ENCODE assay signal across 19 cellular contexts in the genomic region with DNA sequence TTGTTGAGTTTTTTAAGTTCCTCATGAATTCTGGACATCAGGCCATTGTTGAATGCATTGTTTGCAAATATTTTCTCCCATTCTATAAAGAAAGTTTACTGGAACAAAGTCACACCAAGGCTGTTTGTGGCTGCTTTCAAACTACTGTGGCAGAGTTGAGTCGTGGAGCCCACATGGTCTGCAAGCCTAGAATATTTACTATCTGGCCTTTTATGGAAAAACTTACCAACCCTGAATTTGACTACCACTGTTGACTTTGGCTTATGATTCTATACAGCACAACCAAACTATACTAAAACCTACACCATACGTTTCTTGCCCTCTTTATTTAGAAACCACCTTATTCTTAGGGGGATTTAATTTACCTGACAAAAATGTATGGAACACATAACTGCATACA.
A peak's percentile ranks its signal among the peaks of the same experiment; 100 is the strongest.
DNase-seq lines count a peak whose midpoint lies in the region; ATAC-seq and TF ChIP-seq lines count a peak whose summit lies in the region.
"Had no signal": no experiment of that assay in that cellular context is flagged by ENCODE, and none has a peak within 500 bp of the region (broad histone marks: within the 10 kb centered on the region; RNA-seq: fewer than 3 reads in every experiment).

No MANE protein-coding gene starts in this region.

- H3K27ac Mint-ChIP-seq in HFFc6, result peak overlapping the region; percentile 3; the same call in 1 of the 2 replicates
- no peak overlapping the region for H3K27ac Mint-ChIP-seq in glutamatergic neuron (ENCODE audit: unreplicated experiment)
- H3K27ac Mint-ChIP-seq in activated CD4-positive, alpha-beta T cell treated with anti-CD3 and anti-CD28 coated beads for 36 hours, result no peak overlapping the region
- no peak overlapping the region for H3K27ac Mint-ChIP-seq in activated T-helper 2 cell treated with anti-CD3 and anti-CD28 coated beads, Interferon-gamma antibody, Interleukin-2, Interleukin-4, amounts not matched to agents 10 μg/mL and 5 μg/mL and 100 μg/mL, durations not matched to agents 14 hours and 24 hours and 36 hours
- H3K27ac Mint-ChIP-seq: CD4-positive, CD25-positive, alpha-beta regulatory T cell had no signal

- intact Hi-C loops in tibial artery (cut with DNase I; ENCODE audit: low total_unique reads), result no loop called here
- intact Hi-C loops in activated CD4-positive, alpha-beta T cell treated with anti-CD3 and anti-CD28 coated beads for 36 hours (cut with DNase I, micrococcal nuclease), result loop anchor here in 1 of 2 experiments (10.0 kb wide), 1 partner anchor 224 kb away; no protein-coding TSS in a partner anchor
- intact Hi-C loops in activated T-helper 2 cell treated with anti-CD3 and anti-CD28 coated beads, Interferon-gamma antibody, Interleukin-2, Interleukin-4, amounts not matched to agents 10 μg/mL and 5 μg/mL and 100 μg/mL, durations not matched to agents 14 hours and 24 hours and 36 hours (cut with micrococcal nuclease), result no loop called here

- peaks cover 0 to 13% (median 2%) of the 10 kb centered on the region in 3 donors for H3K36me3 ChIP-seq in tibial artery

- TF ChIP-seq CTCF in HFFc6 (IDR thresholded peaks at IDR 0.05) (no peak), tibial artery (IDR thresholded peaks at IDR 0.05) (no peak), glutamatergic neuron (IDR thresholded peaks at IDR 0.05; ENCODE audit: partially characterized antibody, unreplicated experiment) (no peak)

- H3K4me1 ChIP-seq in tibial artery, result peaks cover 0 to 31% (median 29%) of the 10 kb centered on the region in 4 donors

- H3K9me3 Mint-ChIP-seq in HFFc6 (no peaks in the 10 kb centered on the region), glutamatergic neuron (ENCODE audit: unreplicated experiment) (peaks cover 9% of the 10 kb centered on the region)
- no peaks in the 10 kb centered on the region for H3K9me3 Mint-ChIP-seq in activated CD4-positive, alpha-beta T cell treated with anti-CD3 and anti-CD28 coated beads for 36 hours (ENCODE audit: low read depth)
- no peaks in the 10 kb centered on the region for H3K9me3 Mint-ChIP-seq in activated T-helper 2 cell treated with anti-CD3 and anti-CD28 coated beads, Interferon-gamma antibody, Interleukin-2, Interleukin-4, amounts not matched to agents 10 μg/mL and 5 μg/mL and 100 μg/mL, durations not matched to agents 14 hours and 24 hours and 36 hours

- no peak for ATAC-seq in activated CD4-positive, alpha-beta T cell treated with anti-CD3 and anti-CD28 coated beads for 36 hours
- ATAC-seq: GM12878, HepG2 had no signal

- H3K4me3 Mint-ChIP-seq in HFFc6 (no peak overlapping the region), glutamatergic neuron (ENCODE audit: unreplicated experiment) (no peak overlapping the region)
- H3K4me3 Mint-ChIP-seq in activated CD4-positive, alpha-beta T cell treated with anti-CD3 and anti-CD28 coated beads for 36 hours, result no peak overlapping the region
- H3K4me3 Mint-ChIP-seq in activated T-helper 2 cell treated with anti-CD3 and anti-CD28 coated beads, Interferon-gamma antibody, Interleukin-2, Interleukin-4, amounts not matched to agents 10 μg/mL and 5 μg/mL and 100 μg/mL, durations not matched to agents 14 hours and 24 hours and 36 hours (ENCODE audit: low read depth), result no peak overlapping the region
- H3K4me3 Mint-ChIP-seq: CD4-positive, CD25-positive, alpha-beta regulatory T cell had no signal

- CTCF ChIA-PET in activated CD4-positive, alpha-beta T cell treated with anti-CD3 and anti-CD28 coated beads for 36 hours (lab: Charles Lee), result no interaction called here

- no peak overlapping the region for H3K4me3 ChIP-seq in tibial artery
- H3K4me3 ChIP-seq: GM12878 had no signal

- DNase-seq in HFFc6, result no peak
- peak; percentile 67 for DNase-seq in NCI-H526 treated with DMSO at 0.1 percent for 48 hours (lab: John Stamatoyannopoulos, UW)
- peak; percentile 43 for DNase-seq in fibroblast of peridontal ligament (ENCODE audit: extremely low read depth)
- DNase-seq in tibial artery, result no peak
- no peak for DNase-seq in glutamatergic neuron
- no peak for DNase-seq in activated CD4-positive, alpha-beta T cell treated with anti-CD3 and anti-CD28 coated beads for 36 hours
- DNase-seq in activated T-helper 2 cell treated with anti-CD3 and anti-CD28 coated beads, Interferon-gamma antibody, Interleukin-2, Interleukin-4, amounts not matched to agents 10 μg/mL and 5 μg/mL and 100 μg/mL, durations not matched to agents 14 hours and 24 hours and 36 hours (ENCODE audit: low spot score), result no peak
- DNase-seq: CD4-positive, CD25-positive, alpha-beta regulatory T cell; COR-L47; DMS79 treated with DMSO at 0.1 percent for 48 hours; KBM-7; NCI-H1105; NCI-H146; NCI-H2029 treated with DMSO at 0.1 percent for 48 hours; NCI-H226; NCI-H524 had no signal

- POLR2A ChIA-PET in activated CD4-positive, alpha-beta T cell treated with anti-CD3 and anti-CD28 coated beads for 36 hours (lab: Charles Lee), result no interaction called here

- peaks cover 36% of the 10 kb centered on the region for H3K36me3 Mint-ChIP-seq in HFFc6 (ENCODE audit: low read depth)
- no peaks in the 10 kb centered on the region for H3K36me3 Mint-ChIP-seq in glutamatergic neuron (ENCODE audit: unreplicated experiment)
- no peaks in the 10 kb centered on the region for H3K36me3 Mint-ChIP-seq in activated CD4-positive, alpha-beta T cell treated with anti-CD3 and anti-CD28 coated beads for 36 hours (ENCODE audit: low read depth)
- no peaks in the 10 kb centered on the region for H3K36me3 Mint-ChIP-seq in activated T-helper 2 cell treated with anti-CD3 and anti-CD28 coated beads, Interferon-gamma antibody, Interleukin-2, Interleukin-4, amounts not matched to agents 10 μg/mL and 5 μg/mL and 100 μg/mL, durations not matched to agents 14 hours and 24 hours and 36 hours (ENCODE audit: low read depth)
- H3K36me3 Mint-ChIP-seq: CD4-positive, CD25-positive, alpha-beta regulatory T cell had no signal

- peaks cover under 1% of the 10 kb centered on the region for H3K27me3 Mint-ChIP-seq in HFFc6 (ENCODE audit: insufficient read depth)
- H3K27me3 Mint-ChIP-seq in glutamatergic neuron (ENCODE audit: unreplicated experiment), result peaks cover 7% of the 10 kb centered on the region
- peaks cover 6% of the 10 kb centered on the region for H3K27me3 Mint-ChIP-seq in activated CD4-positive, alpha-beta T cell treated with anti-CD3 and anti-CD28 coated beads for 36 hours
- H3K27me3 Mint-ChIP-seq in activated T-helper 2 cell treated with anti-CD3 and anti-CD28 coated beads, Interferon-gamma antibody, Interleukin-2, Interleukin-4, amounts not matched to agents 10 μg/mL and 5 μg/mL and 100 μg/mL, durations not matched to agents 14 hours and 24 hours and 36 hours (ENCODE audit: low read depth), result no peaks in the 10 kb centered on the region
- H3K27me3 Mint-ChIP-seq: CD4-positive, CD25-positive, alpha-beta regulatory T cell had no signal

- H3K27ac ChIP-seq in tibial artery, result peak overlapping the region; percentile 41 to 45
- H3K27ac ChIP-seq: HL-60 had no signal

- H3K4me1 Mint-ChIP-seq in HFFc6 (ENCODE audit: low read depth) (peaks cover 69% of the 10 kb centered on the region), glutamatergic neuron (ENCODE audit: low read depth, unreplicated experiment) (peaks cover 23% of the 10 kb centered on the region)
- H3K4me1 Mint-ChIP-seq in activated CD4-positive, alpha-beta T cell treated with anti-CD3 and anti-CD28 coated beads for 36 hours, result no peaks in the 10 kb centered on the region
- no peaks in the 10 kb centered on the region for H3K4me1 Mint-ChIP-seq in activated T-helper 2 cell treated with anti-CD3 and anti-CD28 coated beads, Interferon-gamma antibody, Interleukin-2, Interleukin-4, amounts not matched to agents 10 μg/mL and 5 μg/mL and 100 μg/mL, durations not matched to agents 14 hours and 24 hours and 36 hours (ENCODE audit: low read depth)
- H3K4me1 Mint-ChIP-seq: CD4-positive, CD25-positive, alpha-beta regulatory T cell had no signal

- no peaks in the 10 kb centered on the region for H3K27me3 ChIP-seq in tibial artery

- H3K9me3 ChIP-seq in tibial artery, result no peaks in the 10 kb centered on the region

Comparison
In these comparisons a context has a peak if more than half of its experiments do, and no peak if none do; other contexts are left out.
1. DNase-seq: peak in NCI-H526 treated with DMSO at 0.1 percent for 48 hours (single experiment) and fibroblast of peridontal ligament (single experiment); none in HFFc6 (single experiment), tibial artery (0 of 2), glutamatergic neuron (single experiment), activated CD4-positive, alpha-beta T cell treated with anti-CD3 and anti-CD28 coated beads for 36 hours (single experiment) and activated T-helper 2 cell treated with anti-CD3 and anti-CD28 coated beads, Interferon-gamma antibody, Interleukin-2, Interleukin-4, amounts not matched to agents 10 μg/mL and 5 μg/mL and 100 μg/mL, durations not matched to agents 14 hours and 24 hours and 36 hours (single experiment).